26 cellular contexts compared by ENCODE assay signal in the genomic region with DNA sequence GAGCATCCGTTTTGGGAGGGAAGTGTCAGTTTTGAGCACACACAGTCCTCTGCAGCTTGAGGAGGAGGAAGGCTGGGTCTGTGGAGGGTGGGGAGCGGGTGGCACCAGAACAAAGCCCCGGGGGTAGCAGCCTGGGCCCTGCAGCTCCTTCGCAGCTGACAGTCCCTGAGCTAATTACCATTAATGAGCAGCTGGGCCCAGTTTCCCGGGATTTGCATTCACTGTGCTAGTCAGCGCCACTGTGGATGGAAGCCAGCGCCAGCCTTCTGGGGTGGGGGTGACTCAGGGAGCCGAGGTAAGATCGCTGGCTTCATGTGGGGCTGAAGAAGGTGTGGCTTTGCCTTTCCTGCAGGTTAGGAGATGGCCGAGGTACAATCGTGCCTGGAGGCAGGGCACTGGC. TPM values are rescaled to one million over a fixed set of nuclear protein-coding genes. Genes with fewer than 3 reads are reported as not detected.
A peak's percentile ranks its signal among the peaks of the same experiment; 100 is the strongest.
DNase-seq lines count a peak whose midpoint lies in the region; TF ChIP-seq lines count a peak whose summit lies in the region.
"Had no signal": no experiment of that assay in that cellular context is flagged by ENCODE, and none has a peak within 500 bp of the region (broad histone marks: within the 10 kb centered on the region; RNA-seq: fewer than 3 reads in every experiment).

No MANE protein-coding gene starts in this region.

- DNase-seq in NCI-H1105 (lab: John Stamatoyannopoulos, UW): peak; percentile 50
- DNase-seq in NCI-H526 treated with DMSO at 0.1 percent for 48 hours (lab: John Stamatoyannopoulos, UW): peak; percentile 79
- DNase-seq in glutamatergic neuron: peak; percentile 80
- peak; percentile 79 for DNase-seq in retina
- no peak for DNase-seq in foreskin fibroblast
- DNase-seq in NCI-H146 treated with DMSO at 0.1 percent for 48 hours (lab: John Stamatoyannopoulos, UW; ENCODE audit: unreplicated experiment): no peak
- no peak for DNase-seq in RPMI8226
- DNase-seq: activated CD4-positive, alpha-beta T cell treated with anti-CD3 and anti-CD28 coated beads, Interleukin-2, amount 10 ng/mL, durations not matched to agents 24 days and 14 days; activated CD8-positive, alpha-beta memory T cell treated with anti-CD3 and anti-CD28 coated beads, Interleukin-2, amount 50 U/mL, for 4 hours; activated gamma-delta T cell; amniotic stem cell; effector CD4-positive, alpha-beta T cell; EL; Karpas-422; NCI-H1048; NCI-H2227 treated with DMSO at 0.1 percent for 48 hours; right cardiac atrium; stimulated activated CD4-positive, alpha-beta T cell treated with anti-CD3 and anti-CD28 coated beads, Interleukin-15, amount 100 ng/mL, for 24 hours; thyroid gland had no signal

- H3K9me3 Mint-ChIP-seq in glutamatergic neuron (ENCODE audit: unreplicated experiment): peaks cover 6% of the 10 kb centered on the region
- H3K9me3 Mint-ChIP-seq: activated CD4-positive, alpha-beta T cell treated with anti-CD3 and anti-CD28 coated beads, Interleukin-2, amount 10 ng/mL, durations not matched to agents 24 days and 14 days; central memory CD8-positive, alpha-beta T cell had no signal

- TF ChIP-seq CTCF in glutamatergic neuron (IDR thresholded peaks at IDR 0.05; ENCODE audit: partially characterized antibody, unreplicated experiment) (no peak), foreskin fibroblast (IDR thresholded peaks at IDR 0.05; ENCODE audit: low read depth, low read length) (no peak)

- peak overlapping the region; percentile 98 for H3K27ac Mint-ChIP-seq in glutamatergic neuron (ENCODE audit: unreplicated experiment)
- H3K27ac Mint-ChIP-seq: activated CD4-positive, alpha-beta T cell treated with anti-CD3 and anti-CD28 coated beads, Interleukin-2, amount 10 ng/mL, durations not matched to agents 24 days and 14 days had no signal

- peak overlapping the region; percentile 61 for H3K4me3 Mint-ChIP-seq in glutamatergic neuron (ENCODE audit: unreplicated experiment)
- H3K4me3 Mint-ChIP-seq: activated CD4-positive, alpha-beta T cell treated with anti-CD3 and anti-CD28 coated beads, Interleukin-2, amount 10 ng/mL, durations not matched to agents 24 days and 14 days; central memory CD8-positive, alpha-beta T cell had no signal

- peaks cover 29% of the 10 kb centered on the region for H3K4me1 Mint-ChIP-seq in glutamatergic neuron (ENCODE audit: low read depth, unreplicated experiment)
- H3K4me1 Mint-ChIP-seq: activated CD4-positive, alpha-beta T cell treated with anti-CD3 and anti-CD28 coated beads, Interleukin-2, amount 10 ng/mL, durations not matched to agents 24 days and 14 days; central memory CD8-positive, alpha-beta T cell had no signal

- H3K4me3 ChIP-seq in foreskin fibroblast (ENCODE audit: low read depth in 1 of 2, low read length in 2 of 2): no peak overlapping the region
- H3K4me3 ChIP-seq: thyroid gland had no signal

- H3K27me3 Mint-ChIP-seq in glutamatergic neuron (ENCODE audit: unreplicated experiment): peaks cover 2% of the 10 kb centered on the region

- no peaks in the 10 kb centered on the region for H3K36me3 Mint-ChIP-seq in glutamatergic neuron (ENCODE audit: unreplicated experiment)

RNA-seq across cellular contexts. Expression of gene SRXN1, which starts 18.5 kb away (rescaled TPM):
- 6.3 TPM for total RNA-seq in glutamatergic neuron (ENCODE audit: unreplicated experiment)

RNA-seq across cellular contexts. Expression of gene TCF15, which starts 24.4 kb away (rescaled TPM):
- 19.7 TPM for total RNA-seq in glutamatergic neuron (ENCODE audit: unreplicated experiment)
- total RNA-seq: esophagus mucosa, liver had no signal

RNA-seq across cellular contexts. Expression of gene SCRT2, which starts 41.1 kb away (rescaled TPM):
- 28.0 TPM for total RNA-seq in glutamatergic neuron (ENCODE audit: unreplicated experiment)
- total RNA-seq: activated CD4-positive, alpha-beta T cell treated with anti-CD3 and anti-CD28 coated beads, Interleukin-2, amount 10 ng/mL, durations not matched to agents 24 days and 14 days; esophagus mucosa; glomerular endothelial cell; liver; mucosa of gallbladder; omental fat pad; right cardiac atrium; Right ventricle myocardium inferior; thyroid gland had no signal

Comparison
In these comparisons a context has a peak if more than half of its experiments do, and no peak if none do; other contexts are left out.
1. DNase-seq: peak in NCI-H1105 (single experiment), NCI-H526 treated with DMSO at 0.1 percent for 48 hours (single experiment), glutamatergic neuron (single experiment) and retina (single experiment); none in foreskin fibroblast (0 of 2), NCI-H146 treated with DMSO at 0.1 percent for 48 hours (single experiment) and RPMI8226 (single experiment).